Comparison of ENCODE assay signal across 8 cellular contexts in genomic region chr11:20363149-20363499, GRCh38. TPM values are rescaled to one million over a fixed set of nuclear protein-coding genes. Genes with fewer than 3 reads are reported as not detected.
DNase-seq lines count a peak whose midpoint lies in the region; ATAC-seq and TF ChIP-seq lines count a peak whose summit lies in the region.

No MANE protein-coding gene starts in this region.

- DNase-seq in endothelial cell (ENCODE audit: low spot score) (no peak), NCI-H1048 (lab: John Stamatoyannopoulos, UW) (no peak), cerebellum (ENCODE audit: low spot score) (no peak), HK-2 (ENCODE audit: unreplicated experiment) (no peak), NOMO-1 treated with DMSO at 0.1 percent for 48 hours (lab: John Stamatoyannopoulos, UW; ENCODE audit: unreplicated experiment) (no peak)

- no peaks in the 10 kb centered on the region for H3K27me3 Mint-ChIP-seq in endothelial cell (ENCODE audit: unreplicated experiment)

- peak overlapping the region; percentile 95 for H2AFZ ChIP-seq in KMS-11 (ENCODE audit: low read depth)

- TF ChIP-seq CTCF in KMS-11 (conservative IDR thresholded peaks at IDR 0.05; ENCODE audit: low read depth, low read length) = no peak
- TF ChIP-seq CTCF in endothelial cell (IDR thresholded peaks at IDR 0.05; ENCODE audit: unreplicated experiment) = no peak

- H3K4me2 ChIP-seq in KMS-11 = peak overlapping the region; percentile 65

- H3K27ac ChIP-seq in KMS-11 = peak overlapping the region; percentile 70; the same call in 1 of the 2 replicates
- no peak overlapping the region for H3K27ac ChIP-seq in rectal smooth muscle tissue (ENCODE audit: low read depth, low read length)

- H3K4me3 Mint-ChIP-seq in endothelial cell (ENCODE audit: unreplicated experiment) = peak overlapping the region; percentile 64

- H4K20me1 ChIP-seq in KMS-11 (ENCODE audit: insufficient read depth) = no peaks in the 10 kb centered on the region

- no peak overlapping the region for H3K27ac Mint-ChIP-seq in endothelial cell (ENCODE audit: unreplicated experiment)

- H3K4me3 ChIP-seq in KMS-11 (IDR thresholded peaks at IDR 0.05; ENCODE audit: insufficient read depth, low read depth, low read length) (peak overlapping the region; percentile 68), rectal smooth muscle tissue (ENCODE audit: low read length) (peak overlapping the region; percentile 81)

- peaks cover 15% of the 10 kb centered on the region for H3K4me1 Mint-ChIP-seq in endothelial cell (ENCODE audit: unreplicated experiment)

- H3K36me3 ChIP-seq in KMS-11 (ENCODE audit: insufficient read depth) (no peaks in the 10 kb centered on the region), rectal smooth muscle tissue (ENCODE audit: control insufficient read depth, insufficient read depth, low read length) (no peaks in the 10 kb centered on the region)

- H3K9ac ChIP-seq in KMS-11 (peak overlapping the region; percentile 91), rectal smooth muscle tissue (ENCODE audit: low read length) (no peak overlapping the region)

- H3K79me2 ChIP-seq in KMS-11 (ENCODE audit: insufficient read depth, low read depth) = no peaks in the 10 kb centered on the region

- H3K4me1 ChIP-seq in KMS-11 (ENCODE audit: low read depth, poor library complexity, severe bottlenecking) (peaks cover 21% of the 10 kb centered on the region), rectal smooth muscle tissue (ENCODE audit: control insufficient read depth, insufficient read depth, low read length) (no peaks in the 10 kb centered on the region)

- no peaks in the 10 kb centered on the region for H3K27me3 ChIP-seq in KMS-11 (ENCODE audit: insufficient read depth, low read depth)
- H3K27me3 ChIP-seq in rectal smooth muscle tissue (ENCODE audit: control insufficient read depth, insufficient read depth, low read length) = no peaks in the 10 kb centered on the region

- peak; percentile 18 for ATAC-seq in GM18511 (IDR thresholded peaks at IDR 0.05; ENCODE audit: unreplicated experiment)

- H3K36me3 Mint-ChIP-seq in endothelial cell (ENCODE audit: low read depth, unreplicated experiment) = no peaks in the 10 kb centered on the region

- H3K9me3 Mint-ChIP-seq in endothelial cell (ENCODE audit: unreplicated experiment) = no peaks in the 10 kb centered on the region

RNA-seq across cellular contexts. Expression of gene HTATIP2, which starts 0.4 kb away (rescaled TPM):
- 18.1 TPM for total RNA-seq in endothelial cell (ENCODE audit: unreplicated experiment)
- 0.91 TPM for total RNA-seq in cerebellum

RNA-seq across cellular contexts. Expression of gene PRMT3, which starts 24.4 kb away (rescaled TPM):
- total RNA-seq in endothelial cell (ENCODE audit: unreplicated experiment) = 5.4 TPM
- 21.2 TPM for total RNA-seq in cerebellum
